Comparison of ENCODE assay signal across 1 cellular context in the genomic region with DNA sequence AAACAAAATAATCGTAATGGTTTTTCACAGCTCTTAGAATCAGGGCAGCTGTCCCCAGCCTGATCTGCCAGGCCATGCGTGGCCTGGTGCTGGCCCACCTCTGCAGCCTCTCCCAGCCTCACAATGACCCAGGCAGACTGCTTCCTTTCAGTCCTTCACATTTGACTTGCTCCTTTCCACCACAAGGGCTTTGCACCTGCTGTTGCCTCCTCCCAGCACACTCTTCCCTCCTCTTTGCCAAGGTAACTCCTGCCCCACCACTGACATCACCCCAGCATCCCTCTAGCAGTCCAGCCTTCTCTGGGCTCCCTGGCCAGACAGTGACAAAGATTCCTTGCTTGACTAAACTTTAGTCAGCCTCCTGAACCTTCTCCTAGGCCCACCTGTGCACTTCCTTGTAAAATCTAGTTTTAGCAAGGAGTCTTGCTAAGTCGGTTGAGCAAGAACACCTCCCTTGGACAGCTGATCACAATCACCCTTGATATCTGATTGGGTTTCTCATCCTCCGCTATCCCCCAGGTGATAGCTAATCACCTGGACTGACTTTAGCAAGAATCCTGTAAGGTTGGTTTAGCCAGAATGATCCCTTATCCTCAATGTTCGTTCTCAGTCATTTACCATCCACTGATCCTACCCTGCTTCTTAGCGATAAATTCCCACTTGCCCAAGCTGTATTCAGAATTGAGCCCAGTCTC.
TF ChIP-seq lines count a peak whose summit lies in the region.

No MANE protein-coding gene starts in this region.

TF ChIP-seq in GM23338, 12 proteins besides CTCF, POLR2A, EP300 and RAD21 (continued from another document):
- TF ChIP-seq STAT1 (IDR thresholded peaks at IDR 0.05; ENCODE audit: unreplicated experiment) (no peak), JUNB (IDR thresholded peaks at IDR 0.05; ENCODE audit: unreplicated experiment) (no peak), CREB1 (CRISPR knock-in tag; IDR thresholded peaks at IDR 0.05; ENCODE audit: low read depth) (no peak), POLR2AphosphoS5 (IDR thresholded peaks at IDR 0.05; ENCODE audit: low read depth) (no peak)
